Comparison of ENCODE assay signal across 17 cellular contexts in the genomic region with DNA sequence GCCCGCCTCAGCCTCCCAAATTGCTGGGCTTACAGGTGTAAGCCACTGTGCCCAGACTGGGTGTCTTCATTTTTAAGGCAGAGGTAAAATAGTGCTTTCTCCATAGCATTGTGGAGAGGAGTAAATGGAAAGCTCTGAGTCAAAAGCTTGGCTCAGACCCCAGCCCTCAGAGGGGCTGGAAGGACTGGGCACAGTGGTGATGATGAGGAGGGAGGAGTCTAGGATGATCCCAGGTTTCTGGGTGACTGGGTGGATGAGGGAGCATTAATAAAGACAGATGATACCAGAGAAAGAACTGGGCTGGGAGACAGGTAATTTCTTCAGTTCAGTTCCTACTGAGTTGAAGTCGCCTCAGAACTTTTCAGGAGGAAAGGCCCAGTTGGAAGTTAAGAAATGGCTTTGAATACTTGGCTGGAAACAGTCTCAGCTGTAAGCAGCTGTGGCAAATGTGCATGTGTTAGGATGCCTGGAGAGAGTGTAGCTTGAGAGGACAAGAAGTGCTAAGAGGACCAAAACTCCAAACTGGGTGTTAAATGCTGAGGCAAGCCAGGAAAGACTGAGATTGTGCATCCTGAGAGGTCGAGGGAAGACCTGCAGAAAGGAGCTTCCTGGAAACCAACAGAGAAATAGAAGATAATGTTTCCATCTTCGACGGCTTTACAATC. TPM values are rescaled to one million over a fixed set of nuclear protein-coding genes. Genes with fewer than 3 reads are reported as not detected.
DNase-seq lines count a peak whose midpoint lies in the region; ATAC-seq and TF ChIP-seq lines count a peak whose summit lies in the region.
"Had no signal": no experiment of that assay in that cellular context is flagged by ENCODE, and none has a peak within 500 bp of the region (broad histone marks: within the 10 kb centered on the region; RNA-seq: fewer than 3 reads in every experiment).

No MANE protein-coding gene starts in this region.

- peak overlapping the region; percentile 53; the same call in 1 of the 2 replicates for H3K4me2 ChIP-seq in SK-N-SH
- H3K4me2 ChIP-seq: GM23338 had no signal

- no peaks in the 10 kb centered on the region for H4K20me1 ChIP-seq in SK-N-SH (ENCODE audit: insufficient read depth)

- H3K9me3 Mint-ChIP-seq in nephron progenitor cell, result no peaks in the 10 kb centered on the region
- H3K9me3 Mint-ChIP-seq: activated naive CD4-positive, alpha-beta T cell treated with anti-CD3 and anti-CD28 coated beads, Interleukin-2, amount 50 U/mL, for 24 hours; GM23338 had no signal

- peak overlapping the region; percentile 33 for H3K27ac Mint-ChIP-seq in nephron progenitor cell
- H3K27ac Mint-ChIP-seq: activated naive CD4-positive, alpha-beta T cell treated with anti-CD3 and anti-CD28 coated beads, Interleukin-2, amount 50 U/mL, for 24 hours; GM23338 had no signal

- no peak for TF ChIP-seq EP300 in SK-N-SH (IDR thresholded peaks at IDR 0.05; ENCODE audit: borderline replicate concordance in 1 of 2, low read depth in 1 of 2, low read length in 1 of 2)

- H3K9me2 ChIP-seq in SK-N-SH, result no peaks in the 10 kb centered on the region

- no peak overlapping the region for H2AFZ ChIP-seq in SK-N-SH (ENCODE audit: low read depth)
- H2AFZ ChIP-seq: GM23338 had no signal

- H3K9ac ChIP-seq in SK-N-SH, result peak overlapping the region; percentile 67; the same call in 1 of the 2 replicates

- peaks cover 44% of the 10 kb centered on the region for H3F3A ChIP-seq in SK-N-SH (replicated peaks; ENCODE audit: insufficient read depth)

- peak overlapping the region; percentile 11 to 94; a peak in 3 of 4 replicates for H3K27ac ChIP-seq in SK-N-SH (ENCODE audit: low read depth in 2 of 2, low read length in 1 of 2)
- peak overlapping the region; percentile 70 to 75 for H3K27ac ChIP-seq in aorta (ENCODE audit: low read depth in 1 of 2, low read length in 2 of 2)
- no peak overlapping the region for H3K27ac ChIP-seq in psoas muscle
- H3K27ac ChIP-seq: 22Rv1 had no signal

- POLR2A ChIA-PET in SK-N-SH (lab: Yijun Ruan, JAX), result no interaction called here

- WGBS in SK-N-SH (ENCODE audit: low lambda C conversion rate), result 98% methylated on average over 5 of the region's 5 CpGs
- 81 to 83% methylated on average over 5 of the region's 5 CpGs for WGBS in aorta, 2 donors
- 53 to 60% (median 58%) methylated on average over 5 of the region's 5 CpGs for WGBS in psoas muscle, 3 donors

- H3K4me3 ChIP-seq in SK-N-SH (ENCODE audit: low read depth in 2 of 2, low read length in 1 of 2), result no peak overlapping the region
- no peak overlapping the region for H3K4me3 ChIP-seq in aorta (ENCODE audit: low read length in 2 of 2)
- H3K4me3 ChIP-seq in psoas muscle, result no peak overlapping the region
- H3K4me3 ChIP-seq: GM23338, mucosa of descending colon had no signal

- H3K27me3 ChIP-seq in SK-N-SH (ENCODE audit: insufficient read depth) (no peaks in the 10 kb centered on the region), aorta (ENCODE audit: control insufficient read depth in 1 of 2, insufficient read depth in 2 of 2, low read length in 1 of 2) (no peaks in the 10 kb centered on the region), psoas muscle (ENCODE audit: insufficient read depth in 3 of 3, low read length in 2 of 3) (no peaks in the 10 kb centered on the region)

- no peak for DNase-seq in SK-N-SH
- DNase-seq in fibroblast of peridontal ligament (ENCODE audit: extremely low read depth), result peak; percentile 53
- DNase-seq in nephron progenitor cell, result no peak
- no peak for DNase-seq in aorta
- DNase-seq in psoas muscle, result no peak
- DNase-seq in C1 segment of cervical spinal cord (lab: John Stamatoyannopoulos, UW), result no peak
- DNase-seq: activated CD4-positive, CD25-positive, alpha-beta regulatory T cell; activated CD8-positive, alpha-beta memory T cell treated with anti-CD3 and anti-CD28 coated beads, Interleukin-2, amount 50 U/mL, for 4 hours; mucosa of descending colon; NCI-H1436; NCI-H446; stimulated activated CD4-positive, alpha-beta T cell treated with anti-CD3 and anti-CD28 coated beads, Interleukin-2, amount 100 ng/mL, for 48 hours had no signal

- H3K27me3 Mint-ChIP-seq in nephron progenitor cell (ENCODE audit: low read depth, poor library complexity), result peaks cover 19% of the 10 kb centered on the region

- no peak for ATAC-seq in SK-N-SH treated with all-trans-retinoic acid at 6 μM for 48 hours
- no peak for ATAC-seq in aorta (ENCODE audit: low FRiP score)
- ATAC-seq in psoas muscle, result no peak
- ATAC-seq in GM21825 (IDR thresholded peaks at IDR 0.05; ENCODE audit: unreplicated experiment), result no peak
- ATAC-seq: GM23338, mucosa of descending colon had no signal

- no peak overlapping the region for H3K4me3 Mint-ChIP-seq in nephron progenitor cell
- H3K4me3 Mint-ChIP-seq: activated naive CD4-positive, alpha-beta T cell treated with anti-CD3 and anti-CD28 coated beads, Interleukin-2, amount 50 U/mL, for 24 hours; GM23338 had no signal

- TF ChIP-seq RAD21 in SK-N-SH (IDR thresholded peaks at IDR 0.05; ENCODE audit: low read length), result no peak

- CTCF ChIA-PET in SK-N-SH (lab: Yijun Ruan, JAX), result interaction anchor here (1.0 to 4.2 kb wide), 7 partner anchors 11 to 193 kb away, joined by 3 to 20 read pairs (median 3); no protein-coding TSS in a partner anchor

- no peak for TF ChIP-seq CTCF in SK-N-SH (IDR thresholded peaks at IDR 0.05)
- TF ChIP-seq CTCF in nephron progenitor cell (IDR thresholded peaks at IDR 0.05), result no peak
- no peak for TF ChIP-seq CTCF in psoas muscle (IDR thresholded peaks at IDR 0.05)

- no peaks in the 10 kb centered on the region for H3K9me3 ChIP-seq in SK-N-SH
- no peaks in the 10 kb centered on the region for H3K9me3 ChIP-seq in aorta (ENCODE audit: control insufficient read depth, low read length)
- no peaks in the 10 kb centered on the region for H3K9me3 ChIP-seq in psoas muscle
- H3K9me3 ChIP-seq: mucosa of descending colon had no signal

- no peaks in the 10 kb centered on the region for H3K79me2 ChIP-seq in SK-N-SH (ENCODE audit: insufficient read depth)

- peaks cover 85% of the 10 kb centered on the region for H3K4me1 Mint-ChIP-seq in nephron progenitor cell

- H3K4me1 ChIP-seq in SK-N-SH (ENCODE audit: control insufficient read depth in 1 of 2, insufficient read depth in 2 of 2, low read depth in 1 of 2, low read length in 1 of 2) (peaks cover 56 to 61% of the 10 kb centered on the region in 2 experiments), aorta (ENCODE audit: control insufficient read depth in 1 of 2, insufficient read depth in 2 of 2, low read length in 2 of 2) (peaks cover 5% of the 10 kb centered on the region in 2 donors), psoas muscle (peaks cover 31% of the 10 kb centered on the region)

- intact Hi-C loops in aorta (cut with DNase I) (loop anchor here (5.0 to 10.0 kb wide), 3 partner anchors 62 to 444 kb away; a partner anchor contains a TSS), psoas muscle (cut with DNase I) (loop anchor here (5.0 to 10.0 kb wide), 2 partner anchors 194 to 737 kb away; no protein-coding TSS in a partner anchor)

- no peaks in the 10 kb centered on the region for H3K36me3 ChIP-seq in SK-N-SH (replicated peaks in 1 of 2; ENCODE audit: control insufficient read depth in 1 of 2, insufficient read depth in 2 of 2, low read length in 1 of 2)
- H3K36me3 ChIP-seq in aorta (ENCODE audit: control insufficient read depth in 1 of 2, insufficient read depth in 2 of 2, low read length in 1 of 2), result no peaks in the 10 kb centered on the region
- no peaks in the 10 kb centered on the region for H3K36me3 ChIP-seq in psoas muscle (ENCODE audit: insufficient read depth in 1 of 2, low read depth in 1 of 2)

- no peaks in the 10 kb centered on the region for H3K36me3 Mint-ChIP-seq in nephron progenitor cell (ENCODE audit: low read depth)
- H3K36me3 Mint-ChIP-seq: activated naive CD4-positive, alpha-beta T cell treated with anti-CD3 and anti-CD28 coated beads, Interleukin-2, amount 50 U/mL, for 24 hours had no signal

TF ChIP-seq in SK-N-SH, 30 proteins besides CTCF, POLR2A, EP300 and RAD21:
- TF ChIP-seq GABPA (IDR thresholded peaks at IDR 0.05; ENCODE audit: low read depth) (no peak), TCF12 (IDR thresholded peaks at IDR 0.05) (no peak), RXRA (IDR thresholded peaks at IDR 0.05; ENCODE audit: borderline replicate concordance, low read depth) (no peak), TEAD4 (IDR thresholded peaks at IDR 0.05; ENCODE audit: borderline replicate concordance, insufficient read depth) (no peak), RFX5 (IDR thresholded peaks at IDR 0.05; ENCODE audit: low read length) (no peak), CHD2 (IDR thresholded peaks at IDR 0.05; ENCODE audit: low read length, partially characterized antibody) (no peak), TAF1 (IDR thresholded peaks at IDR 0.05; ENCODE audit: borderline replicate concordance, low read depth, low read length) (no peak)
- TF ChIP-seq, protein P1, sequence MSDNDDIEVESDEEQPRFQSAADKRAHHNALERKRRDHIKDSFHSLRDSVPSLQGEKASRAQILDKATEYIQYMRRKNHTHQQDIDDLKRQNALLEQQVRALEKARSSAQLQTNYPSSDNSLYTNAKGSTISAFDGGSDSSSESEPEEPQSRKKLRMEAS (IDR thresholded peaks at IDR 0.05; ENCODE audit: low read depth), result no peak

TF ChIP-seq in SK-N-SH treated with all-trans-retinoic acid at 6 μM for 48 hours, 23 proteins besides CTCF, POLR2A, EP300 and RAD21 (continues in another document):
- no peak for TF ChIP-seq ARNTL (CRISPR knock-in tag; IDR thresholded peaks at IDR 0.05; ENCODE audit: borderline replicate concordance, low read depth)
- TF ChIP-seq ZNF8 (CRISPR knock-in tag; IDR thresholded peaks at IDR 0.05), result no peak
- TF ChIP-seq, protein P2, sequence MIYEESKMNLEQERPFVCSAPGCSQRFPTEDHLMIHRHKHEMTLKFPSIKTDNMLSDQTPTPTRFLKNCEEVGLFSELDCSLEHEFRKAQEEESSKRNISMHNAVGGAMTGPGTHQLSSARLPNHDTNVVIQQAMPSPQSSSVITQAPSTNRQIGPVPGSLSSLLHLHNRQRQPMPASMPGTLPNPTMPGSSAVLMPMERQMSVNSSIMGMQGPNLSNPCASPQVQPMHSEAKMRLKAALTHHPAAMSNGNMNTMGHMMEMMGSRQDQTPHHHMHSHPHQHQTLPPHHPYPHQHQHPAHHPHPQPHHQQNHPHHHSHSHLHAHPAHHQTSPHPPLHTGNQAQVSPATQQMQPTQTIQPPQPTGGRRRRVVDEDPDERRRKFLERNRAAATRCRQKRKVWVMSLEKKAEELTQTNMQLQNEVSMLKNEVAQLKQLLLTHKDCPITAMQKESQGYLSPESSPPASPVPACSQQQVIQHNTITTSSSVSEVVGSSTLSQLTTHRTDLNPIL (CRISPR knock-in tag; IDR thresholded peaks at IDR 0.05; ENCODE audit: low read depth), result no peak
- TF ChIP-seq CSDC2 (CRISPR knock-in tag; IDR thresholded peaks at IDR 0.05), result no peak
- no peak for TF ChIP-seq BACH2 (CRISPR knock-in tag; IDR thresholded peaks at IDR 0.05; ENCODE audit: borderline replicate concordance)
- no peak for TF ChIP-seq ZNF565 (CRISPR knock-in tag; conservative IDR thresholded peaks at IDR 0.05; ENCODE audit: low read depth)
- no peak for TF ChIP-seq GLIS3 (CRISPR knock-in tag; IDR thresholded peaks at IDR 0.05)

RNA-seq across cellular contexts. Expression of a gene that starts 37.1 kb away (rescaled TPM):
- polyA plus RNA-seq in SK-N-SH (2012; rRNA removed), result 0.03 TPM in 1 of 2 replicates, not detected in the other
- 0.01 and 0.03 TPM in 2 replicates for polyA plus RNA-seq in SK-N-SH (2012; cell fraction: cytosol; rRNA removed)
- polyA plus RNA-seq in SK-N-SH (2012; cell fraction: nucleus; rRNA removed), result not detected in 2 replicates
- total RNA-seq in aorta, result 100 to 1,000 TPM; 146 to 188 TPM
- 100 to 1,000 TPM in 1 of 2 donors, 10 to 100 TPM in 1; 60.2 to 164 TPM for polyA plus RNA-seq in aorta
- total RNA-seq in psoas muscle, result 1 to 10 TPM; 4.6 to 9.6 (median 6.4) TPM
- polyA plus RNA-seq in psoas muscle, result 10 to 100 TPM in 1 of 3 donors, 1 to 10 TPM in 2; 5.3 to 13.7 (median 9.9) TPM

Comparison
In these comparisons a context has a peak if more than half of its experiments do, and no peak if none do; other contexts are left out.
1. RNA of a gene that starts 37.1 kb away (polyA plus RNA-seq): 60.2 to 164 TPM in aorta and 5.3 to 13.7 TPM in psoas muscle; 0.01 to 0.03 TPM in SK-N-SH; every median in the first group is over 4 times any median in the second.